ENCODE assay signal across 1 cellular context in genomic region chr7:134892002-134892693, GRCh38.
A peak's percentile ranks its signal among the peaks of the same experiment; 100 is the strongest.
TF ChIP-seq lines count a peak whose summit lies in the region.

No MANE protein-coding gene starts in this region.

TF ChIP-seq in HepG2, 621 proteins besides CTCF, POLR2A, EP300 and RAD21 (continued from another document and continues in another):
- TF ChIP-seq, protein P1, sequence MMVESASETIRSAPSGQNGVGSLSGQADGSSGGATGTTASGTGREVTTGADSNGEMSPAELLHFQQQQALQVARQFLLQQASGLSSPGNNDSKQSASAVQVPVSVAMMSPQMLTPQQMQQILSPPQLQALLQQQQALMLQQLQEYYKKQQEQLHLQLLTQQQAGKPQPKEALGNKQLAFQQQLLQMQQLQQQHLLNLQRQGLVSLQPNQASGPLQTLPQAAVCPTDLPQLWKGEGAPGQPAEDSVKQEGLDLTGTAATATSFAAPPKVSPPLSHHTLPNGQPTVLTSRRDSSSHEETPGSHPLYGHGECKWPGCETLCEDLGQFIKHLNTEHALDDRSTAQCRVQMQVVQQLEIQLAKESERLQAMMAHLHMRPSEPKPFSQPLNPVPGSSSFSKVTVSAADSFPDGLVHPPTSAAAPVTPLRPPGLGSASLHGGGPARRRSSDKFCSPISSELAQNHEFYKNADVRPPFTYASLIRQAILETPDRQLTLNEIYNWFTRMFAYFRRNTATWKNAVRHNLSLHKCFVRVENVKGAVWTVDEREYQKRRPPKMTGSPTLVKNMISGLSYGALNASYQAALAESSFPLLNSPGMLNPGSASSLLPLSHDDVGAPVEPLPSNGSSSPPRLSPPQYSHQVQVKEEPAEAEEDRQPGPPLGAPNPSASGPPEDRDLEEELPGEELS (CRISPR knock-in tag; IDR thresholded peaks at IDR 0.05): peak; percentile 82
- TF ChIP-seq FOXJ3 (CRISPR knock-in tag; IDR thresholded peaks at IDR 0.05; ENCODE audit: borderline replicate concordance): peak; percentile 82
- TF ChIP-seq ZNF318 (CRISPR knock-in tag; IDR thresholded peaks at IDR 0.05): no peak
- TF ChIP-seq, protein P2, sequence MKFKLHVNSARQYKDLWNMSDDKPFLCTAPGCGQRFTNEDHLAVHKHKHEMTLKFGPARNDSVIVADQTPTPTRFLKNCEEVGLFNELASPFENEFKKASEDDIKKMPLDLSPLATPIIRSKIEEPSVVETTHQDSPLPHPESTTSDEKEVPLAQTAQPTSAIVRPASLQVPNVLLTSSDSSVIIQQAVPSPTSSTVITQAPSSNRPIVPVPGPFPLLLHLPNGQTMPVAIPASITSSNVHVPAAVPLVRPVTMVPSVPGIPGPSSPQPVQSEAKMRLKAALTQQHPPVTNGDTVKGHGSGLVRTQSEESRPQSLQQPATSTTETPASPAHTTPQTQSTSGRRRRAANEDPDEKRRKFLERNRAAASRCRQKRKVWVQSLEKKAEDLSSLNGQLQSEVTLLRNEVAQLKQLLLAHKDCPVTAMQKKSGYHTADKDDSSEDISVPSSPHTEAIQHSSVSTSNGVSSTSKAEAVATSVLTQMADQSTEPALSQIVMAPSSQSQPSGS (CRISPR knock-in tag; IDR thresholded peaks at IDR 0.05): peak; percentile 66; the same call in 1 of the 2 replicates
- no peak for TF ChIP-seq ZNF747 (CRISPR knock-in tag; IDR thresholded peaks at IDR 0.05; ENCODE audit: borderline replicate concordance)
- peak; percentile 53; the same call in 1 of the 2 replicates for TF ChIP-seq ZNF205 (CRISPR knock-in tag; IDR thresholded peaks at IDR 0.05)
- TF ChIP-seq, protein P3, sequence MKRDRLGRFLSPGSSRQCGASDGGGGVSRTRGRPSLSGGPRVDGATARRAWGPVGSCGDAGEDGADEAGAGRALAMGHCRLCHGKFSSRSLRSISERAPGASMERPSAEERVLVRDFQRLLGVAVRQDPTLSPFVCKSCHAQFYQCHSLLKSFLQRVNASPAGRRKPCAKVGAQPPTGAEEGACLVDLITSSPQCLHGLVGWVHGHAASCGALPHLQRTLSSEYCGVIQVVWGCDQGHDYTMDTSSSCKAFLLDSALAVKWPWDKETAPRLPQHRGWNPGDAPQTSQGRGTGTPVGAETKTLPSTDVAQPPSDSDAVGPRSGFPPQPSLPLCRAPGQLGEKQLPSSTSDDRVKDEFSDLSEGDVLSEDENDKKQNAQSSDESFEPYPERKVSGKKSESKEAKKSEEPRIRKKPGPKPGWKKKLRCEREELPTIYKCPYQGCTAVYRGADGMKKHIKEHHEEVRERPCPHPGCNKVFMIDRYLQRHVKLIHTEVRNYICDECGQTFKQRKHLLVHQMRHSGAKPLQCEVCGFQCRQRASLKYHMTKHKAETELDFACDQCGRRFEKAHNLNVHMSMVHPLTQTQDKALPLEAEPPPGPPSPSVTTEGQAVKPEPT (CRISPR knock-in tag; IDR thresholded peaks at IDR 0.05; ENCODE audit: low read depth): no peak
- TF ChIP-seq ZNF121 (CRISPR knock-in tag; IDR thresholded peaks at IDR 0.05): no peak
- no peak for TF ChIP-seq PLSCR1 (CRISPR knock-in tag; IDR thresholded peaks at IDR 0.05; ENCODE audit: borderline replicate concordance)
- TF ChIP-seq HNF4A (CRISPR knock-in tag; IDR thresholded peaks at IDR 0.05): peak; percentile 84
- peak; percentile 31; the same call in 1 of the 2 replicates for TF ChIP-seq ETV5 (CRISPR knock-in tag; IDR thresholded peaks at IDR 0.05; ENCODE audit: borderline replicate concordance)
- peak; percentile 38; the same call in 1 of the 2 replicates for TF ChIP-seq KDM6A (CRISPR knock-in tag; IDR thresholded peaks at IDR 0.05; ENCODE audit: low read depth)
- 0 out of 2 replicates have a peak, but pooled peaks have one; percentile 5 for TF ChIP-seq ZNF776 (CRISPR knock-in tag; IDR thresholded peaks at IDR 0.05)
- TF ChIP-seq ZBTB7B (CRISPR knock-in tag; IDR thresholded peaks at IDR 0.05): 0 out of 2 replicates have a peak, but pooled peaks have one; percentile 34
- TF ChIP-seq, protein P4, sequence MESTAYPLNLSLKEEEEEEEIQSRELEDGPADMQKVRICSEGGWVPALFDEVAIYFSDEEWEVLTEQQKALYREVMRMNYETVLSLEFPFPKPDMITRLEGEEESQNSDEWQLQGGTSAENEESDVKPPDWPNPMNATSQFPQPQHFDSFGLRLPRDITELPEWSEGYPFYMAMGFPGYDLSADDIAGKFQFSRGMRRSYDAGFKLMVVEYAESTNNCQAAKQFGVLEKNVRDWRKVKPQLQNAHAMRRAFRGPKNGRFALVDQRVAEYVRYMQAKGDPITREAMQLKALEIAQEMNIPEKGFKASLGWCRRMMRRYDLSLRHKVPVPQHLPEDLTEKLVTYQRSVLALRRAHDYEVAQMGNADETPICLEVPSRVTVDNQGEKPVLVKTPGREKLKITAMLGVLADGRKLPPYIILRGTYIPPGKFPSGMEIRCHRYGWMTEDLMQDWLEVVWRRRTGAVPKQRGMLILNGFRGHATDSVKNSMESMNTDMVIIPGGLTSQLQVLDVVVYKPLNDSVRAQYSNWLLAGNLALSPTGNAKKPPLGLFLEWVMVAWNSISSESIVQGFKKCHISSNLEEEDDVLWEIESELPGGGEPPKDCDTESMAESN (CRISPR knock-in tag; conservative IDR thresholded peaks at IDR 0.05): no peak
- TF ChIP-seq, protein P5, sequence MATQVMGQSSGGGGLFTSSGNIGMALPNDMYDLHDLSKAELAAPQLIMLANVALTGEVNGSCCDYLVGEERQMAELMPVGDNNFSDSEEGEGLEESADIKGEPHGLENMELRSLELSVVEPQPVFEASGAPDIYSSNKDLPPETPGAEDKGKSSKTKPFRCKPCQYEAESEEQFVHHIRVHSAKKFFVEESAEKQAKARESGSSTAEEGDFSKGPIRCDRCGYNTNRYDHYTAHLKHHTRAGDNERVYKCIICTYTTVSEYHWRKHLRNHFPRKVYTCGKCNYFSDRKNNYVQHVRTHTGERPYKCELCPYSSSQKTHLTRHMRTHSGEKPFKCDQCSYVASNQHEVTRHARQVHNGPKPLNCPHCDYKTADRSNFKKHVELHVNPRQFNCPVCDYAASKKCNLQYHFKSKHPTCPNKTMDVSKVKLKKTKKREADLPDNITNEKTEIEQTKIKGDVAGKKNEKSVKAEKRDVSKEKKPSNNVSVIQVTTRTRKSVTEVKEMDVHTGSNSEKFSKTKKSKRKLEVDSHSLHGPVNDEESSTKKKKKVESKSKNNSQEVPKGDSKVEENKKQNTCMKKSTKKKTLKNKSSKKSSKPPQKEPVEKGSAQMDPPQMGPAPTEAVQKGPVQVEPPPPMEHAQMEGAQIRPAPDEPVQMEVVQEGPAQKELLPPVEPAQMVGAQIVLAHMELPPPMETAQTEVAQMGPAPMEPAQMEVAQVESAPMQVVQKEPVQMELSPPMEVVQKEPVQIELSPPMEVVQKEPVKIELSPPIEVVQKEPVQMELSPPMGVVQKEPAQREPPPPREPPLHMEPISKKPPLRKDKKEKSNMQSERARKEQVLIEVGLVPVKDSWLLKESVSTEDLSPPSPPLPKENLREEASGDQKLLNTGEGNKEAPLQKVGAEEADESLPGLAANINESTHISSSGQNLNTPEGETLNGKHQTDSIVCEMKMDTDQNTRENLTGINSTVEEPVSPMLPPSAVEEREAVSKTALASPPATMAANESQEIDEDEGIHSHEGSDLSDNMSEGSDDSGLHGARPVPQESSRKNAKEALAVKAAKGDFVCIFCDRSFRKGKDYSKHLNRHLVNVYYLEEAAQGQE (IDR thresholded peaks at IDR 0.05; ENCODE audit: borderline replicate concordance in 1 of 2, low read depth in 1 of 2, low read length in 2 of 2): peak in 1 of 2 experiments; percentile 75; a peak in 2 of 4 replicates
- TF ChIP-seq DBP (CRISPR knock-in tag; IDR thresholded peaks at IDR 0.05; ENCODE audit: not compliant biosample characterization): no peak
- no peak for TF ChIP-seq DMAP1 (CRISPR knock-in tag; IDR thresholded peaks at IDR 0.05)
- no peak for TF ChIP-seq ZNF784 (CRISPR knock-in tag; IDR thresholded peaks at IDR 0.05; ENCODE audit: borderline replicate concordance)
- TF ChIP-seq, protein P6, sequence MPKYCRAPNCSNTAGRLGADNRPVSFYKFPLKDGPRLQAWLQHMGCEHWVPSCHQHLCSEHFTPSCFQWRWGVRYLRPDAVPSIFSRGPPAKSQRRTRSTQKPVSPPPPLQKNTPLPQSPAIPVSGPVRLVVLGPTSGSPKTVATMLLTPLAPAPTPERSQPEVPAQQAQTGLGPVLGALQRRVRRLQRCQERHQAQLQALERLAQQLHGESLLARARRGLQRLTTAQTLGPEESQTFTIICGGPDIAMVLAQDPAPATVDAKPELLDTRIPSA (CRISPR knock-in tag; IDR thresholded peaks at IDR 0.05; ENCODE audit: borderline replicate concordance): no peak
- TF ChIP-seq FUBP1 (CRISPR knock-in tag; IDR thresholded peaks at IDR 0.05; ENCODE audit: borderline replicate concordance): no peak
